Comparison of ENCODE assay signal across 27 cellular contexts in genomic region chr2:120889936-120890335, GRCh38.
"Had no signal": no experiment of that assay in that cellular context is flagged by ENCODE, and none has a peak within 500 bp of the region (broad histone marks: within the 10 kb centered on the region; RNA-seq: fewer than 3 reads in every experiment).

No MANE protein-coding gene starts in this region.

- H3K4me1 ChIP-seq: parathyroid adenoma, right lobe of liver, thyroid gland, vagina had no signal

- H3K36me3 ChIP-seq: ovary, right lobe of liver, sigmoid colon, stomach, thoracic aorta, thyroid gland, upper lobe of left lung, vagina had no signal

- DNase-seq: naive thymus-derived CD4-positive, alpha-beta T cell; natural killer cell; occipital lobe; right cardiac atrium; sigmoid colon; small intestine; stimulated activated CD4-positive, alpha-beta T cell treated with anti-CD3 and anti-CD28 coated beads, Interleukin-15, amount 100 ng/mL, for 24 hours; stimulated activated CD4-positive, alpha-beta T cell treated with anti-CD3 and anti-CD28 coated beads, Interleukin-2, amount 100 ng/mL, for 24 hours; stimulated activated CD4-positive, alpha-beta T cell treated with anti-CD3 and anti-CD28 coated beads, Interleukin-2, amount 100 ng/mL, for 48 hours; stimulated activated CD4-positive, alpha-beta T cell treated with anti-CD3 and anti-CD28 coated beads, Interleukin-4, amount 100 ng/mL, for 24 hours; stimulated activated naive CD4-positive, alpha-beta T cell treated with Interleukin-2 at 50 U/mL for 16 hours; stomach; thyroid gland; trophoblast cell; upper lobe of left lung had no signal

- H3K27ac ChIP-seq: ovary, parathyroid adenoma, psoas muscle, right lobe of liver, sigmoid colon, stomach, thoracic aorta, thyroid gland, tibial nerve, upper lobe of left lung, vagina had no signal

- H3K9me3 ChIP-seq: ovary, psoas muscle, right lobe of liver, sigmoid colon, stomach, thoracic aorta, thyroid gland, tibial nerve, upper lobe of left lung, vagina had no signal

- H3K27me3 ChIP-seq: ovary, right lobe of liver, sigmoid colon, thyroid gland, tibial nerve, upper lobe of left lung, vagina had no signal

- ATAC-seq: naive thymus-derived CD4-positive, alpha-beta T cell; natural killer cell; psoas muscle; right cardiac atrium; right lobe of liver; stimulated activated memory B cell treated with anti-CD40 and anti-IgM and Interleukin-4, amounts not matched to agents 10 μg/mL and 1 μg/mL and 100 μg/mL, for 72 hours had no signal

- H3K9me3 Mint-ChIP-seq: natural killer cell; nephron; stimulated activated memory B cell treated with anti-CD40 and anti-IgM and Interleukin-4, amounts not matched to agents 10 μg/mL and 1 μg/mL and 100 μg/mL, for 72 hours; stimulated activated naive CD8-positive, alpha-beta T cell treated with anti-CD3 and anti-CD28 coated beads, Interleukin-15, Interleukin-2, amounts not matched to agents 100 ng/mL and 50 ng/mL, for 24 hours had no signal

- H3K9ac ChIP-seq: parathyroid adenoma had no signal

- H2AFZ ChIP-seq: parathyroid adenoma had no signal

- H3K36me3 Mint-ChIP-seq: naive thymus-derived CD4-positive, alpha-beta T cell; natural killer cell; stimulated activated memory B cell treated with anti-CD40 and anti-IgM and Interleukin-4, amounts not matched to agents 10 μg/mL and 1 μg/mL and 100 μg/mL, for 72 hours had no signal

- H3K4me3 Mint-ChIP-seq: naive thymus-derived CD4-positive, alpha-beta T cell; natural killer cell; nephron; stimulated activated memory B cell treated with anti-CD40 and anti-IgM and Interleukin-4, amounts not matched to agents 10 μg/mL and 1 μg/mL and 100 μg/mL, for 72 hours; stimulated activated naive CD8-positive, alpha-beta T cell treated with anti-CD3 and anti-CD28 coated beads, Interleukin-15, Interleukin-2, amounts not matched to agents 100 ng/mL and 50 ng/mL, for 24 hours had no signal

- FAIRE-seq: small intestine, urothelium cell line had no signal

- H3K4me1 Mint-ChIP-seq: naive thymus-derived CD4-positive, alpha-beta T cell; natural killer cell; stimulated activated memory B cell treated with anti-CD40 and anti-IgM and Interleukin-4, amounts not matched to agents 10 μg/mL and 1 μg/mL and 100 μg/mL, for 72 hours had no signal

- H3K27ac Mint-ChIP-seq: naive thymus-derived CD4-positive, alpha-beta T cell; natural killer cell; progenitor cell of endocrine pancreas; stimulated activated memory B cell treated with anti-CD40 and anti-IgM and Interleukin-4, amounts not matched to agents 10 μg/mL and 1 μg/mL and 100 μg/mL, for 72 hours; stimulated activated naive CD8-positive, alpha-beta T cell treated with anti-CD3 and anti-CD28 coated beads, Interleukin-15, Interleukin-2, amounts not matched to agents 100 ng/mL and 50 ng/mL, for 24 hours had no signal

- H3K4me3 ChIP-seq: ovary, psoas muscle, right lobe of liver, sigmoid colon, stomach, thoracic aorta, thyroid gland, tibial nerve, upper lobe of left lung, vagina had no signal

- H3K79me2 ChIP-seq: parathyroid adenoma had no signal
